ENCODE assay signal across 25 cellular contexts in the genomic region with DNA sequence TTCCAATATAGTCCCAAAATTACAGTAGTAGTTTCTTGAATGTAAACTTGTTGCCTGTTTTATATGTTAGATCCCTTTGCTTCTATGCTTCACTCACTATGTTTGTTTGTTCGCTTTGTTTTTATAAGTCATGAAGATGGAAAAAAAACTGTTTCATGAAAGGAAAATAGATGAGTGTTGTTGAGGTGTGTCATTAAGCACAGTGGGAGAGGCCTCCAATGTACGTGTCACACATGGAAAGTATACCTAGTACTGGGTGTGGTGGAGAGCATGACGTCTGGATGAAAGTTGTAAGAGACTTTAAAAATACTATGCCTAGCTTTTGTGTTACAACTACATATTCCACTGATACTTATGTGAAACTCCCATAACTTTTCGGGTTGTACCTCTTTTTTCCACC. TPM values are rescaled to one million over a fixed set of nuclear protein-coding genes. Genes with fewer than 3 reads are reported as not detected.
DNase-seq lines count a peak whose midpoint lies in the region; ATAC-seq, FAIRE-seq and TF ChIP-seq lines count a peak whose summit lies in the region.
"Had no signal": no experiment of that assay in that cellular context is flagged by ENCODE, and none has a peak within 500 bp of the region (broad histone marks: within the 10 kb centered on the region; RNA-seq: fewer than 3 reads in every experiment).

No MANE protein-coding gene starts in this region.

- no peak overlapping the region for H2BK120ac ChIP-seq in H9 (ENCODE audit: low read depth, low read length, poor library complexity, severe bottlenecking)

- no peaks in the 10 kb centered on the region for H4K20me1 ChIP-seq in H9 (ENCODE audit: control insufficient read depth, insufficient read depth, insufficient read length)
- H4K20me1 ChIP-seq in osteoblast (ENCODE audit: insufficient read depth, low read length) = no peaks in the 10 kb centered on the region

- no peaks in the 10 kb centered on the region for H3K9me3 Mint-ChIP-seq in H9
- H3K9me3 Mint-ChIP-seq in activated naive CD4-positive, alpha-beta T cell treated with anti-CD3 and anti-CD28 coated beads, Interleukin-2, amount 10 ng/mL, durations not matched to agents 7 days and 5 days = no peaks in the 10 kb centered on the region
- H3K9me3 Mint-ChIP-seq: IgD-negative memory B cell had no signal

- TF ChIP-seq POLR2A in A549 (IDR thresholded peaks at IDR 0.05; ENCODE audit: low read length) (no peak), stomach (IDR thresholded peaks at IDR 0.05) (no peak)

- H3K23me2 ChIP-seq in H9 (ENCODE audit: insufficient read length, low read depth, low read length, poor library complexity, severe bottlenecking) = no peaks in the 10 kb centered on the region

- H2AFZ ChIP-seq in H9 (ENCODE audit: low read length) (no peak overlapping the region), osteoblast (ENCODE audit: low read length) (no peak overlapping the region)

- H3K4me2 ChIP-seq in A549 (peak overlapping the region; percentile 67; the same call in 2 of the 3 replicates), H9 (ENCODE audit: insufficient read depth, insufficient read length, low read length) (no peak overlapping the region), osteoblast (ENCODE audit: insufficient read depth, low read length) (no peak overlapping the region)

- no peak overlapping the region for H4K5ac ChIP-seq in H9 (ENCODE audit: insufficient read length, low read depth, low read length)

- H3K18ac ChIP-seq in H9 (ENCODE audit: insufficient read length, low read depth, low read length) = no peak overlapping the region

- TF ChIP-seq RAD21 in A549 (conservative IDR thresholded peaks at IDR 0.05 in 1 of 2, IDR thresholded peaks at IDR 0.05 in 1 of 2) = no peak

- H3K56ac ChIP-seq in H9 (ENCODE audit: insufficient read length, low read depth, low read length) = no peak overlapping the region

- CTCF ChIA-PET in A549 (lab: Yijun Ruan, JAX) = interaction anchor here (1.3 kb wide), 1 partner anchor 10 kb away, joined by 3 read pairs; no protein-coding TSS in a partner anchor
- CTCF ChIA-PET in activated naive CD4-positive, alpha-beta T cell treated with anti-CD3 and anti-CD28 coated beads, Interleukin-2, amount 10 ng/mL, durations not matched to agents 7 days and 5 days (lab: Charles Lee) = no interaction called here

- no peaks in the 10 kb centered on the region for H3K9me3 ChIP-seq in A549
- H3K9me3 ChIP-seq in H9 (ENCODE audit: control insufficient read depth, low read depth, low read length) = no peaks in the 10 kb centered on the region
- H3K9me3 ChIP-seq in osteoblast (ENCODE audit: low read depth, low read length) = no peaks in the 10 kb centered on the region
- no peaks in the 10 kb centered on the region for H3K9me3 ChIP-seq in stomach
- H3K9me3 ChIP-seq: adrenal gland, MG63, neutrophil, spleen had no signal

- TF ChIP-seq EP300 in A549 (IDR thresholded peaks at IDR 0.05) (no peak), stomach (IDR thresholded peaks at IDR 0.05) (no peak)

- H3K4me1 ChIP-seq in A549 (peaks cover 84% of the 10 kb centered on the region), H9 (ENCODE audit: insufficient read depth, low read length) (peaks cover 2% of the 10 kb centered on the region; the same call in 1 of the 2 replicates), osteoblast (ENCODE audit: insufficient read depth, low read length) (peaks cover 23% of the 10 kb centered on the region), stomach (peaks cover 0 to 46% (median 17%) of the 10 kb centered on the region in 4 donors)
- H3K4me1 ChIP-seq: spleen had no signal

- TF ChIP-seq CTCF in A549 (IDR thresholded peaks at IDR 0.05) (no peak), H9 (conservative IDR thresholded peaks at IDR 0.05) (no peak), coronary artery (IDR thresholded peaks at IDR 0.05) (no peak), osteoblast (IDR thresholded peaks at IDR 0.05; ENCODE audit: extremely low read depth, low read depth, low read length) (no peak), stomach (IDR thresholded peaks at IDR 0.05) (no peak)

- H3K36me3 ChIP-seq in osteoblast (ENCODE audit: insufficient read depth, low read length) (no peaks in the 10 kb centered on the region), stomach (no peaks in the 10 kb centered on the region)
- H3K36me3 ChIP-seq: adrenal gland, MG63, neutrophil, spleen had no signal

- peaks cover 51 to 55% of the 10 kb centered on the region in 2 experiments for H3K4me1 Mint-ChIP-seq in H9
- no peaks in the 10 kb centered on the region for H3K4me1 Mint-ChIP-seq in activated naive CD4-positive, alpha-beta T cell treated with anti-CD3 and anti-CD28 coated beads, Interleukin-2, amount 10 ng/mL, durations not matched to agents 7 days and 5 days

- POLR2A ChIA-PET in A549 (lab: Yijun Ruan, JAX) = no interaction called here

- H3K23ac ChIP-seq in H9 (ENCODE audit: insufficient read length, low read depth, low read length) = no peak overlapping the region

- no peak overlapping the region for H3T11ph ChIP-seq in H9 (ENCODE audit: low read length)

- no peak overlapping the region for H2BK12ac ChIP-seq in H9 (ENCODE audit: insufficient read length, low read depth, low read length)

- H3K4me3 Mint-ChIP-seq in H9 = no peak overlapping the region
- H3K4me3 Mint-ChIP-seq in activated naive CD4-positive, alpha-beta T cell treated with anti-CD3 and anti-CD28 coated beads, Interleukin-2, amount 10 ng/mL, durations not matched to agents 7 days and 5 days = no peak overlapping the region
- H3K4me3 Mint-ChIP-seq: IgD-negative memory B cell had no signal

- H2BK15ac ChIP-seq in H9 (ENCODE audit: low read depth, low read length) = no peak overlapping the region

- FAIRE-seq in A549 (lab: Jason Lieb, UNC) = peak; percentile 94
- FAIRE-seq: endothelial cell of umbilical vein, H54 had no signal

- H3K36me3 Mint-ChIP-seq in H9 (ENCODE audit: insufficient read depth in 1 of 3, low read depth in 3 of 3) = peaks cover 2 to 18% (median 6%) of the 10 kb centered on the region in 3 experiments; a peak in 5 of 7 replicates
- H3K36me3 Mint-ChIP-seq in activated naive CD4-positive, alpha-beta T cell treated with anti-CD3 and anti-CD28 coated beads, Interleukin-2, amount 10 ng/mL, durations not matched to agents 7 days and 5 days = no peaks in the 10 kb centered on the region
- H3K36me3 Mint-ChIP-seq: IgD-negative memory B cell had no signal

- no peak overlapping the region for H4K91ac ChIP-seq in H9 (ENCODE audit: insufficient read length, low read depth, low read length)

- peak overlapping the region in 2 of 3 experiments; percentile 7 to 57; a peak in 3 of 7 replicates for H3K27ac Mint-ChIP-seq in H9
- H3K27ac Mint-ChIP-seq in activated naive CD4-positive, alpha-beta T cell treated with anti-CD3 and anti-CD28 coated beads, Interleukin-2, amount 10 ng/mL, durations not matched to agents 7 days and 5 days = no peak overlapping the region
- H3K27ac Mint-ChIP-seq: IgD-negative memory B cell had no signal

- WGBS in A549 (ENCODE audit: missing lambda C conversion rate) = 59% methylated on average over 4 of the region's 4 CpGs
- WGBS in H9 (ENCODE audit: extremely low coverage, insufficient read length, low lambda C conversion rate) = no CpG with 5 or more reads among the region's 4 CpGs
- 62 to 78% (median 70%) methylated on average over 4 of the region's 4 CpGs for WGBS in stomach, 5 donors

- H3K27ac ChIP-seq in A549 = peak overlapping the region in 1 of 2 experiments; percentile 13; a peak in 1 of 6 replicates
- H3K27ac ChIP-seq in H9 (ENCODE audit: insufficient read length, low read depth, low read length) = no peak overlapping the region
- H3K27ac ChIP-seq in coronary artery = peak overlapping the region; percentile 65 to 75
- peak overlapping the region; percentile 32 for H3K27ac ChIP-seq in osteoblast (ENCODE audit: low read depth, low read length)
- no peak overlapping the region for H3K27ac ChIP-seq in stomach
- H3K27ac ChIP-seq: adrenal gland, neutrophil, SK-N-MC, spleen had no signal

- 0 out of 6 replicates have a peak, but pooled peaks of 1 of the 2 experiments have one; percentile 21 for ATAC-seq in A549
- ATAC-seq in HG03025 (IDR thresholded peaks at IDR 0.05; ENCODE audit: low FRiP score, unreplicated experiment) = no peak

- H2AK5ac ChIP-seq in H9 (ENCODE audit: insufficient read length, low read length) = no peak overlapping the region

- intact Hi-C loops in stomach (cut with DNase I; ENCODE audit: low total_unique reads) = no loop called here

- no peak overlapping the region for H3K14ac ChIP-seq in H9 (ENCODE audit: insufficient read depth, low read length)

- no peaks in the 10 kb centered on the region for H3K27me3 Mint-ChIP-seq in H9 (ENCODE audit: low read depth)
- no peaks in the 10 kb centered on the region for H3K27me3 Mint-ChIP-seq in activated naive CD4-positive, alpha-beta T cell treated with anti-CD3 and anti-CD28 coated beads, Interleukin-2, amount 10 ng/mL, durations not matched to agents 7 days and 5 days
- H3K27me3 Mint-ChIP-seq: IgD-negative memory B cell had no signal

- no peak overlapping the region for H2BK5ac ChIP-seq in H9 (ENCODE audit: insufficient read length, low read length)

- peaks cover 9% of the 10 kb centered on the region; the same call in 1 of the 2 replicates for H3K79me2 ChIP-seq in H9 (ENCODE audit: insufficient read depth, low read length)
- peaks cover 73% of the 10 kb centered on the region for H3K79me2 ChIP-seq in osteoblast (ENCODE audit: insufficient read depth, low read length)

- no peak for DNase-seq in A549 (ENCODE audit: low read depth in 1 of 2, low spot score in 1 of 2)
- no peak for DNase-seq in H9
- DNase-seq in coronary artery (ENCODE audit: low spot score) = no peak
- DNase-seq in osteoblast (ENCODE audit: insufficient read length, low spot score, missing footprints) = no peak
- no peak for DNase-seq in activated naive CD4-positive, alpha-beta T cell treated with anti-CD3 and anti-CD28 coated beads, Interleukin-2, amount 10 ng/mL, durations not matched to agents 7 days and 5 days
- no peak for DNase-seq in stomach
- DNase-seq: activated gamma-delta T cell; adrenal gland; C1 segment of cervical spinal cord; foreskin fibroblast; hippocampal formation; MG63; NCI-H1436; NCI-H510A treated with DMSO at 0.1 percent for 48 hours; NK-92 treated with Interleukin-12 subunit alpha and Interleukin-12 subunit beta, amount 100 ng/mL, for 24 hours; spleen; stimulated activated CD4-positive, alpha-beta T cell treated with anti-CD3 and anti-CD28 coated beads, Interleukin-4, amount 100 ng/mL, for 24 hours; stimulated activated naive CD4-positive, alpha-beta T cell treated with Interleukin-2 at 50 U/mL for 16 hours; T-helper 2 cell had no signal

- H2BK20ac ChIP-seq in H9 (ENCODE audit: low read depth, low read length, poor library complexity, severe bottlenecking) = no peak overlapping the region

- H3K9ac ChIP-seq in H9 (ENCODE audit: extremely low read depth, insufficient read length, low read length) = no peak overlapping the region

- no peak overlapping the region for H3K4me3 ChIP-seq in A549
- no peak overlapping the region for H3K4me3 ChIP-seq in coronary artery
- no peak overlapping the region for H3K4me3 ChIP-seq in osteoblast (ENCODE audit: insufficient read depth, low read length)
- H3K4me3 ChIP-seq in stomach = no peak overlapping the region
- H3K4me3 ChIP-seq: adrenal gland, MG63, SK-N-MC, spleen had no signal

- no peaks in the 10 kb centered on the region for H3K27me3 ChIP-seq in H9 (ENCODE audit: insufficient read depth, low read length)
- peaks cover 16% of the 10 kb centered on the region for H3K27me3 ChIP-seq in osteoblast (ENCODE audit: insufficient read depth, low read length)
- H3K27me3 ChIP-seq in stomach = peaks cover 0 to 8% (median 0%) of the 10 kb centered on the region in 3 donors
- H3K27me3 ChIP-seq: adrenal gland, MG63, neutrophil, spleen had no signal

- H3K4ac ChIP-seq in H9 (ENCODE audit: low read depth, low read length) = no peak overlapping the region

- peaks cover 4% of the 10 kb centered on the region for H3K79me1 ChIP-seq in H9 (ENCODE audit: insufficient read depth, low read depth, low read length, poor library complexity, severe bottlenecking)

- H4K8ac ChIP-seq in H9 (replicated peaks; ENCODE audit: insufficient read length, low read depth, low read length) = no peak overlapping the region

RNA-seq across cellular contexts. Expression of gene PLS3, which starts 28.4 kb away (rescaled TPM):
- 411 and 437 TPM in 2 replicates for polyA plus RNA-seq in A549 (2011; rRNA removed)
- polyA plus RNA-seq in A549 (2012; cell fraction: cytosol; rRNA removed) = 92.7 and 94.3 TPM in 2 replicates
- polyA plus RNA-seq in A549 (2012; cell fraction: nucleus; rRNA removed) = 44.4 and 70.5 TPM in 2 replicates
- polyA plus RNA-seq in A549 (2017; fragmentation: RNase III; extraction: RNeasy Plus Mini Kit Qiagen cat#74134 plus additional on column Dnase treatment) = 303 to 305 TPM (median 303 TPM) in 3 replicates
- 75.5 and 78.3 TPM in 2 replicates for polyA minus RNA-seq in A549 (2011; rRNA and poly(A)+ RNA removed)
- total RNA-seq in H9 (2021) = 315 TPM in 2 replicates
- 324 and 358 TPM in 2 replicates for total RNA-seq in osteoblast
- 100 to 1,000 TPM in 1 of 5 donors, 10 to 100 TPM in 3, 1 to 10 TPM in 1; 7.5 to 129 (median 59.6) TPM for total RNA-seq in stomach
- polyA plus RNA-seq in stomach = 10 to 100 TPM; 21.5 to 36.0 (median 25.1) TPM
- polyA plus RNA-seq: IgD-negative memory B cell had no signal

Comparison
In these comparisons a context has a peak if more than half of its experiments do, and no peak if none do; other contexts are left out.
1. H3K27ac ChIP-seq: peak in coronary artery (2 of 2) and osteoblast (single experiment); none in H9 (single experiment) and stomach (0 of 5).